ENCODE assay signal across 9 cellular contexts in the genomic region with DNA sequence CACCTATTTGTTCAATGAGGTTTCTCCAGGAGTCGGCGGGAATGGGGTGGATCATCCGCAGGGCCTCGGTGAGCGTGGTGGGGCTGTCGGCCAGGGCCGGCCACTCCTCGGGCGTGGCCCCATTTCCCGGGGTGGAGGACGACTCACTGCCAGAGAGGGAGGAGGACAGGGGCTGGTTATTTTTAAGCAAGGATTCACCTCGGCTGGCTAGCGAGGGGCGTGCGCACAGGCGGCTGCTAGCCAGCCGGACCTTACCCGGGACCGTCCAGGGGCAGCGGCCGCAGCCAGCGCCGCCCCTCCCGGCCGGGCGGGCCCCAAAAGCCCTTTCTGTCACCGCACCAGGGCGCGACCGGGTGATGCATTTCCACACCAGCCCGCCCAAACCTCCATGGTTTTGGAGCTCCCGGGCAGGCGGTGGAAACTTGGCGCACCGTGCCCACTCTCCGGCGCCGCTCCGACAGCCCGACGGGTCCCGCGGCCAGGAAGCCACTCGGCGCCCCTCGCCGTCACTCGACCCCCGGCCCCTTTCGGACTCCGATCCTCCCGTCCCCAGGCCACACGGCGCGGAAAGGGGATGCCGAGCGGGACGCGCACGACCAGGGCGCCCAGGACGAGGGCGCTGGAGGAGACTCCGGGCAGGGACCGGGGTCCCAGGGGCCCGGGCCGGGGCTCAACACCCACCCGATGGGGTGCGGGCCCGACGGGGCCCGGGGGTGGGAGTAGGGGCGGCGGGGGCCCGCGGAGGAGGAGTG. TPM values are rescaled to one million over a fixed set of nuclear protein-coding genes. Genes with fewer than 3 reads are reported as not detected.
DNase-seq lines count a peak whose midpoint lies in the region; ATAC-seq and TF ChIP-seq lines count a peak whose summit lies in the region.
"Had no signal": no experiment of that assay in that cellular context is flagged by ENCODE, and none has a peak within 500 bp of the region (broad histone marks: within the 10 kb centered on the region; RNA-seq: fewer than 3 reads in every experiment).

No MANE protein-coding gene starts in this region.

- H2AFZ ChIP-seq in parathyroid adenoma = peak overlapping the region; percentile 74

- H3K36me3 ChIP-seq in esophagus muscularis mucosa = no peaks in the 10 kb centered on the region
- no peaks in the 10 kb centered on the region for H3K36me3 ChIP-seq in parathyroid adenoma (ENCODE audit: control insufficient read depth, insufficient read depth, low read length)

- ATAC-seq in GM21576 (IDR thresholded peaks at IDR 0.05; ENCODE audit: unreplicated experiment) = no peak
- ATAC-seq: GM12878 had no signal

- H3K4me1 ChIP-seq in esophagus muscularis mucosa (peaks cover 13 to 23% (median 21%) of the 10 kb centered on the region in 4 donors), parathyroid adenoma (no peaks in the 10 kb centered on the region)

- H3K9ac ChIP-seq in parathyroid adenoma = no peak overlapping the region

- peak overlapping the region; percentile 67 for H3K27ac ChIP-seq in RWPE1
- H3K27ac ChIP-seq in esophagus muscularis mucosa (replicated peaks in 1 of 4) = no peak overlapping the region
- H3K27ac ChIP-seq in parathyroid adenoma = no peak overlapping the region

- H3K4me3 ChIP-seq in esophagus muscularis mucosa (peak overlapping the region; percentile 44 to 55 (median 48)), parathyroid adenoma (ENCODE audit: low read depth, low read length) (peak overlapping the region; percentile 63)
- H3K4me3 ChIP-seq: GM12878 had no signal

- under 1% methylated on average over 16 of the region's 76 CpGs for WGBS in esophagus muscularis mucosa

- H3K4me2 ChIP-seq in parathyroid adenoma (ENCODE audit: low read length) = peak overlapping the region; percentile 81

- CTCF ChIA-PET in RWPE1 (lab: Yijun Ruan, JAX) = interaction anchor here (0.6 kb wide), 1 partner anchor 79 kb away, joined by 3 read pairs; no protein-coding TSS in a partner anchor

- TF ChIP-seq POLR2A in esophagus muscularis mucosa (IDR thresholded peaks at IDR 0.05; ENCODE audit: low read depth) = no peak

- no peak for TF ChIP-seq CTCF in RWPE1 (conservative IDR thresholded peaks at IDR 0.05; ENCODE audit: low read depth)
- no peak for TF ChIP-seq CTCF in esophagus muscularis mucosa (IDR thresholded peaks at IDR 0.05)
- no peak for TF ChIP-seq CTCF in parathyroid adenoma (IDR thresholded peaks at IDR 0.05)

- peaks cover 0 to 77% (median 24%) of the 10 kb centered on the region in 4 donors for H3K27me3 ChIP-seq in esophagus muscularis mucosa
- H3K27me3 ChIP-seq in parathyroid adenoma (ENCODE audit: control insufficient read depth, insufficient read depth, low read length) = no peaks in the 10 kb centered on the region

- no peak for TF ChIP-seq EP300 in esophagus muscularis mucosa (IDR thresholded peaks at IDR 0.05)

- H3K9me3 ChIP-seq in esophagus muscularis mucosa = peaks cover 0 to 5% (median 2%) of the 10 kb centered on the region in 4 donors
- no peaks in the 10 kb centered on the region for H3K9me3 ChIP-seq in parathyroid adenoma (ENCODE audit: control insufficient read depth, low read length)

- intact Hi-C loops in esophagus muscularis mucosa (cut with DNase I) = no loop called here

- peak; percentile 51 for DNase-seq in D341Med (ENCODE audit: low spot score)
- peak; percentile 31 for DNase-seq in RWPE1 (ENCODE audit: low spot score)
- no peak for DNase-seq in esophagus muscularis mucosa (ENCODE audit: extremely low spot score)
- DNase-seq in NCI-H187 treated with DMSO at 0.1 percent for 48 hours (lab: John Stamatoyannopoulos, UW) = no peak
- no peak for DNase-seq in COR-L47 (lab: John Stamatoyannopoulos, UW)
- no peak for DNase-seq in H4 (ENCODE audit: low spot score)

- POLR2A ChIA-PET in RWPE1 (lab: Yijun Ruan, JAX; ENCODE audit: low non-redundant PET) = interaction anchor here (0.6 kb wide), 1 partner anchor 73 kb away, joined by 4 read pairs; no protein-coding TSS in a partner anchor

- no peaks in the 10 kb centered on the region for H3K79me2 ChIP-seq in parathyroid adenoma

RNA-seq across cellular contexts. Expression of gene SNORC, which starts 57.2 kb away (rescaled TPM):
- total RNA-seq in esophagus muscularis mucosa = 1 to 10 TPM in 2 of 4 donors, under 1 TPM in 2; 0.45 to 2.5 (median 1.4) TPM
- total RNA-seq in H4 (2014; rRNA removed; shearing (Covaris generic)) = 0.10 and 0.25 TPM in 2 replicates

Comparison
In these comparisons a context has a peak if more than half of its experiments do, and no peak if none do; other contexts are left out.
1. DNase-seq: peak in D341Med (single experiment) and RWPE1 (single experiment); none in esophagus muscularis mucosa (single experiment), NCI-H187 treated with DMSO at 0.1 percent for 48 hours (single experiment), COR-L47 (single experiment) and H4 (single experiment).